Comparison of ENCODE assay signal across 25 cellular contexts in genomic region chr16:11050536-11050935, GRCh38.
DNase-seq lines count a peak whose midpoint lies in the region; ATAC-seq lines count a peak whose summit lies in the region.
"Had no signal": no experiment of that assay in that cellular context is flagged by ENCODE, and none has a peak within 500 bp of the region (broad histone marks: within the 10 kb centered on the region; RNA-seq: fewer than 3 reads in every experiment).

No MANE protein-coding gene starts in this region.

- CTCF ChIA-PET in activated naive CD4-positive, alpha-beta T cell treated with anti-CD3 and anti-CD28 coated beads, Interleukin-2, amount 10 ng/mL, durations not matched to agents 7 days and 5 days (lab: Charles Lee) = interaction anchor here (1.2 to 2.8 kb wide), 3 partner anchors 15 to 67 kb away, joined by 4 to 11 read pairs (median 7); no protein-coding TSS in a partner anchor

- H4K20me1 ChIP-seq in GM23248 (ENCODE audit: insufficient read depth) = no peaks in the 10 kb centered on the region

- no peak for DNase-seq in activated naive CD4-positive, alpha-beta T cell treated with anti-CD3 and anti-CD28 coated beads, Interleukin-2, amount 10 ng/mL, durations not matched to agents 7 days and 5 days
- DNase-seq in activated naive CD4-positive, alpha-beta T cell treated with Interleukin-2 at 50 U/mL for 16 hours = no peak
- DNase-seq in NCI-H146 (lab: John Stamatoyannopoulos, UW) (peak; percentile 49), GM23248 (no peak), mesenteric fat pad (ENCODE audit: low spot score) (no peak)
- DNase-seq in activated naive CD8-positive, alpha-beta T cell treated with anti-CD3 and anti-CD28 coated beads, Interleukin-2, amount 50 U/mL, for 24 hours = no peak
- DNase-seq in stimulated activated effector memory CD8-positive, alpha-beta T cell treated with anti-CD3 and anti-CD28 coated beads, Interleukin-12 subunit alpha, Interleukin-12 subunit beta, amount 100 ng/mL, for 72 hours (ENCODE audit: low spot score in 2 of 2) = no peak
- DNase-seq: activated CD4-positive, alpha-beta T cell treated with anti-CD3 and anti-CD28 coated beads for 48 hours; activated naive CD4-positive, alpha-beta T cell treated with anti-CD3 and anti-CD28 coated beads, Interleukin-2, amount 50 U/mL, for 16 hours; activated T-cell treated with anti-CD3 and anti-CD28 coated beads for 4 hours; aorta; foreskin fibroblast; heart right ventricle; Kasumi-1; NCI-H1436 treated with DMSO at 0.1 percent for 48 hours; ovary; retina; stimulated activated CD4-positive, alpha-beta T cell treated with anti-CD3 and anti-CD28 coated beads, Interleukin-2, amount 100 ng/mL, for 24 hours; upper lobe of left lung had no signal

- no peak overlapping the region for H3K4me3 ChIP-seq in GM23248
- H3K4me3 ChIP-seq: coronary artery, heart right ventricle, ovary, upper lobe of left lung had no signal

- H3K4me1 Mint-ChIP-seq in activated naive CD4-positive, alpha-beta T cell treated with anti-CD3 and anti-CD28 coated beads, Interleukin-2, amount 10 ng/mL, durations not matched to agents 7 days and 5 days = peaks cover 91% of the 10 kb centered on the region
- H3K4me1 Mint-ChIP-seq in activated naive CD8-positive, alpha-beta T cell treated with anti-CD3 and anti-CD28 coated beads, Interleukin-2, amount 50 U/mL, for 24 hours = peaks cover 74% of the 10 kb centered on the region
- H3K4me1 Mint-ChIP-seq in stimulated activated effector memory CD8-positive, alpha-beta T cell treated with anti-CD3 and anti-CD28 coated beads, Interleukin-12 subunit alpha, Interleukin-12 subunit beta, amount 100 ng/mL, for 72 hours = peaks cover 77% of the 10 kb centered on the region

- H3K27me3 Mint-ChIP-seq in activated naive CD4-positive, alpha-beta T cell treated with anti-CD3 and anti-CD28 coated beads, Interleukin-2, amount 10 ng/mL, durations not matched to agents 7 days and 5 days = no peaks in the 10 kb centered on the region
- H3K27me3 Mint-ChIP-seq in activated naive CD8-positive, alpha-beta T cell treated with anti-CD3 and anti-CD28 coated beads, Interleukin-2, amount 50 U/mL, for 24 hours = peaks cover 2% of the 10 kb centered on the region

- no peak overlapping the region for H2AFZ ChIP-seq in GM23248

- no peaks in the 10 kb centered on the region for H3K36me3 ChIP-seq in GM23248 (ENCODE audit: low read depth)
- H3K36me3 ChIP-seq: ovary had no signal

- in situ Hi-C loops in GM23248 (cut with MboI) = no loop called here

- no peak overlapping the region for H3K4me3 Mint-ChIP-seq in activated naive CD4-positive, alpha-beta T cell treated with anti-CD3 and anti-CD28 coated beads, Interleukin-2, amount 10 ng/mL, durations not matched to agents 7 days and 5 days
- no peak overlapping the region for H3K4me3 Mint-ChIP-seq in activated naive CD8-positive, alpha-beta T cell treated with anti-CD3 and anti-CD28 coated beads, Interleukin-2, amount 50 U/mL, for 24 hours
- H3K4me3 Mint-ChIP-seq in stimulated activated effector memory CD8-positive, alpha-beta T cell treated with anti-CD3 and anti-CD28 coated beads, Interleukin-12 subunit alpha, Interleukin-12 subunit beta, amount 100 ng/mL, for 72 hours = no peak overlapping the region

- no peak overlapping the region for H3K4me2 ChIP-seq in GM23248 (ENCODE audit: unreplicated experiment)

- H3K4me1 ChIP-seq in GM23248 (ENCODE audit: insufficient read depth) = peaks cover 30% of the 10 kb centered on the region

- no peak overlapping the region for H3K9ac ChIP-seq in GM23248

- H3K27me3 ChIP-seq in GM23248 (replicated peaks; ENCODE audit: insufficient read depth) = no peaks in the 10 kb centered on the region
- H3K27me3 ChIP-seq: heart right ventricle, ovary, upper lobe of left lung had no signal

- H3K27ac ChIP-seq in GM23248 = no peak overlapping the region
- H3K27ac ChIP-seq: C4-2B, coronary artery, heart right ventricle, HL-60, ovary, RWPE1, upper lobe of left lung had no signal

- 96 to 98% methylated on average over 7 of the region's 7 CpGs for WGBS in GM23248 (ENCODE audit: low coverage in 1 of 2, low lambda C conversion rate in 2 of 2, missing lambda C conversion rate in 2 of 2), 2 experiments

- no peaks in the 10 kb centered on the region for H3K79me2 ChIP-seq in GM23248 (ENCODE audit: insufficient read depth)

- no peak for ATAC-seq in activated naive CD8-positive, alpha-beta T cell treated with anti-CD3 and anti-CD28 coated beads, Interleukin-2, amount 50 U/mL, for 24 hours
- ATAC-seq in stimulated activated effector memory CD8-positive, alpha-beta T cell treated with anti-CD3 and anti-CD28 coated beads, Interleukin-12 subunit alpha, Interleukin-12 subunit beta, amount 100 ng/mL, for 72 hours = no peak
- no peak for ATAC-seq in GM21526 (IDR thresholded peaks at IDR 0.05; ENCODE audit: low FRiP score, unreplicated experiment)
- ATAC-seq: esophagus mucosa, heart right ventricle had no signal

- H3K9me2 ChIP-seq in GM23248 (ENCODE audit: insufficient read depth) = no peaks in the 10 kb centered on the region

- H3K9me3 ChIP-seq in GM23248 (ENCODE audit: low read depth) = no peaks in the 10 kb centered on the region
- H3K9me3 ChIP-seq: heart right ventricle, ovary, upper lobe of left lung had no signal

- no peaks in the 10 kb centered on the region for H3K9me3 Mint-ChIP-seq in activated naive CD4-positive, alpha-beta T cell treated with anti-CD3 and anti-CD28 coated beads, Interleukin-2, amount 10 ng/mL, durations not matched to agents 7 days and 5 days
- no peaks in the 10 kb centered on the region for H3K9me3 Mint-ChIP-seq in activated naive CD8-positive, alpha-beta T cell treated with anti-CD3 and anti-CD28 coated beads, Interleukin-2, amount 50 U/mL, for 24 hours
- H3K9me3 Mint-ChIP-seq in stimulated activated effector memory CD8-positive, alpha-beta T cell treated with anti-CD3 and anti-CD28 coated beads, Interleukin-12 subunit alpha, Interleukin-12 subunit beta, amount 100 ng/mL, for 72 hours = no peaks in the 10 kb centered on the region

- H3K36me3 Mint-ChIP-seq in activated naive CD4-positive, alpha-beta T cell treated with anti-CD3 and anti-CD28 coated beads, Interleukin-2, amount 10 ng/mL, durations not matched to agents 7 days and 5 days = peaks cover 71% of the 10 kb centered on the region
- H3K36me3 Mint-ChIP-seq in activated naive CD8-positive, alpha-beta T cell treated with anti-CD3 and anti-CD28 coated beads, Interleukin-2, amount 50 U/mL, for 24 hours (ENCODE audit: low read depth) = peaks cover 53% of the 10 kb centered on the region
- peaks cover 69% of the 10 kb centered on the region for H3K36me3 Mint-ChIP-seq in stimulated activated effector memory CD8-positive, alpha-beta T cell treated with anti-CD3 and anti-CD28 coated beads, Interleukin-12 subunit alpha, Interleukin-12 subunit beta, amount 100 ng/mL, for 72 hours

- peaks cover 24% of the 10 kb centered on the region for H3F3A ChIP-seq in GM23248 (ENCODE audit: insufficient read depth)

- H3K27ac Mint-ChIP-seq in activated naive CD4-positive, alpha-beta T cell treated with anti-CD3 and anti-CD28 coated beads, Interleukin-2, amount 10 ng/mL, durations not matched to agents 7 days and 5 days = peak overlapping the region; percentile 90
- peak overlapping the region; percentile 90 for H3K27ac Mint-ChIP-seq in activated naive CD8-positive, alpha-beta T cell treated with anti-CD3 and anti-CD28 coated beads, Interleukin-2, amount 50 U/mL, for 24 hours
- H3K27ac Mint-ChIP-seq in stimulated activated effector memory CD8-positive, alpha-beta T cell treated with anti-CD3 and anti-CD28 coated beads, Interleukin-12 subunit alpha, Interleukin-12 subunit beta, amount 100 ng/mL, for 72 hours = peak overlapping the region; percentile 92
